In genomic region chr18:9619545-9619944, GRCh38 we compare ENCODE assay signal across 11 cellular contexts. TPM values are rescaled to one million over a fixed set of nuclear protein-coding genes. Genes with fewer than 3 reads are reported as not detected.
DNase-seq lines count a peak whose midpoint lies in the region; ATAC-seq and TF ChIP-seq lines count a peak whose summit lies in the region.
"Had no signal": no experiment of that assay in that cellular context is flagged by ENCODE, and none has a peak within 500 bp of the region (broad histone marks: within the 10 kb centered on the region; RNA-seq: fewer than 3 reads in every experiment).

No MANE protein-coding gene starts in this region.

- no peaks in the 10 kb centered on the region for H3K9me2 ChIP-seq in PC-3 (replicated peaks; ENCODE audit: low read length)

- H3K36me3 ChIP-seq in PC-3 (ENCODE audit: low read depth, low read length) (no peaks in the 10 kb centered on the region), osteoblast (ENCODE audit: insufficient read depth, low read length) (no peaks in the 10 kb centered on the region)
- H3K36me3 ChIP-seq: heart left ventricle had no signal

- ATAC-seq in PC-3 = peak; percentile 48
- ATAC-seq: body of pancreas, heart left ventricle had no signal

- H2AFZ ChIP-seq in PC-3 (ENCODE audit: low read length) (peak overlapping the region; percentile 43), osteoblast (ENCODE audit: low read length) (peak overlapping the region; percentile 53)

- peak; percentile 78 for DNase-seq in HCEC 1CT
- DNase-seq in PC-3 = peak; percentile 55
- DNase-seq in dedifferentiated amniotic fluid mesenchymal stem cell (ENCODE audit: extremely low spot score) = peak; percentile 30
- peak; percentile 87 for DNase-seq in osteoblast (ENCODE audit: insufficient read length, low spot score, missing footprints)
- DNase-seq in NCI-H1436 (lab: John Stamatoyannopoulos, UW) = no peak
- no peak for DNase-seq in activated gamma-delta T cell (lab: John Stamatoyannopoulos, UW)
- DNase-seq in GM10266 (ENCODE audit: extremely low spot score) = no peak
- DNase-seq: body of pancreas, heart left ventricle, natural killer cell had no signal

- H3K4me2 ChIP-seq in PC-3 (ENCODE audit: low read length) = peak overlapping the region; percentile 59
- H3K4me2 ChIP-seq in osteoblast (ENCODE audit: insufficient read depth, low read length) = peak overlapping the region; percentile 60
- H3K4me2 ChIP-seq: KMS-11 had no signal

- CTCF ChIA-PET in PC-3 (lab: Charles Lee) = interaction anchor here (0.8 kb wide), 1 partner anchor 53 kb away, joined by 3 read pairs; no protein-coding TSS in a partner anchor

- H3K4me3 ChIP-seq in PC-3 (ENCODE audit: low read length) (no peak overlapping the region; the same call in 1 of the 2 replicates), osteoblast (ENCODE audit: insufficient read depth, low read length) (peak overlapping the region; percentile 21)
- H3K4me3 ChIP-seq: body of pancreas, heart left ventricle had no signal

- no peak for TF ChIP-seq CTCF in PC-3 (conservative IDR thresholded peaks at IDR 0.05; ENCODE audit: low read depth, low read length)
- no peak for TF ChIP-seq CTCF in osteoblast (IDR thresholded peaks at IDR 0.05; ENCODE audit: extremely low read depth, low read depth, low read length)
- no peak for TF ChIP-seq CTCF in GM10266 (IDR thresholded peaks at IDR 0.05; ENCODE audit: control insufficient read depth, insufficient read depth, low read depth, missing control alignments)

- POLR2A ChIA-PET in PC-3 (lab: Charles Lee; ENCODE audit: unreplicated experiment) = no interaction called here

- BruUV-seq in PC-3 (replicated peaks; lab: Mats Ljungman, UMichigan) = no TSS peak

- peaks cover 3% of the 10 kb centered on the region for H3F3A ChIP-seq in PC-3 (ENCODE audit: low read length, unreplicated experiment)

- H3K4me1 ChIP-seq in PC-3 (ENCODE audit: insufficient read depth, low read length) = peaks cover 42% of the 10 kb centered on the region
- peaks cover 34% of the 10 kb centered on the region for H3K4me1 ChIP-seq in osteoblast (ENCODE audit: insufficient read depth, low read length)

- H3K27me3 ChIP-seq in PC-3 (ENCODE audit: low read length) = no peaks in the 10 kb centered on the region
- no peaks in the 10 kb centered on the region for H3K27me3 ChIP-seq in osteoblast (ENCODE audit: insufficient read depth, low read length)
- H3K27me3 ChIP-seq: body of pancreas, heart left ventricle had no signal

- peak overlapping the region; percentile 20 for H3K9ac ChIP-seq in PC-3 (ENCODE audit: low read length)
- H3K9ac ChIP-seq: KMS-11 had no signal

- H3K27ac ChIP-seq in PC-3 (ENCODE audit: low read length) = peak overlapping the region; percentile 68
- peak overlapping the region; percentile 76 for H3K27ac ChIP-seq in osteoblast (ENCODE audit: low read depth, low read length)
- H3K27ac ChIP-seq: body of pancreas, KMS-11 had no signal

- H3K79me2 ChIP-seq in PC-3 (ENCODE audit: low read length) = peaks cover 12% of the 10 kb centered on the region
- H3K79me2 ChIP-seq in osteoblast (ENCODE audit: insufficient read depth, low read length) = no peaks in the 10 kb centered on the region

- H4K20me1 ChIP-seq in PC-3 (ENCODE audit: low read length) (no peaks in the 10 kb centered on the region), osteoblast (ENCODE audit: insufficient read depth, low read length) (no peaks in the 10 kb centered on the region)

- no peaks in the 10 kb centered on the region for H3K9me3 ChIP-seq in PC-3 (ENCODE audit: low read length)
- no peaks in the 10 kb centered on the region for H3K9me3 ChIP-seq in osteoblast (ENCODE audit: low read depth, low read length)
- H3K9me3 ChIP-seq: body of pancreas, heart left ventricle had no signal

- intact Hi-C loops in PC-3 (cut with micrococcal nuclease) = loop anchor here (10.0 kb wide), 1 partner anchor 295 kb away; the partner anchor contains the start of gene VAPA

RNA-seq across cellular contexts. Expression of gene PPP4R1, which starts 5.2 kb away (rescaled TPM):
- total RNA-seq in PC-3 (2014; rRNA removed) (154 and 185 TPM in 2 replicates), osteoblast (138 and 143 TPM in 2 replicates)

Comparison
In these comparisons a context has a peak if more than half of its experiments do, and no peak if none do; other contexts are left out.
1. DNase-seq: peak in HCEC 1CT (single experiment), PC-3 (single experiment), dedifferentiated amniotic fluid mesenchymal stem cell (single experiment) and osteoblast (single experiment); none in NCI-H1436 (single experiment), activated gamma-delta T cell (single experiment) and GM10266 (single experiment).